In the genomic region with DNA sequence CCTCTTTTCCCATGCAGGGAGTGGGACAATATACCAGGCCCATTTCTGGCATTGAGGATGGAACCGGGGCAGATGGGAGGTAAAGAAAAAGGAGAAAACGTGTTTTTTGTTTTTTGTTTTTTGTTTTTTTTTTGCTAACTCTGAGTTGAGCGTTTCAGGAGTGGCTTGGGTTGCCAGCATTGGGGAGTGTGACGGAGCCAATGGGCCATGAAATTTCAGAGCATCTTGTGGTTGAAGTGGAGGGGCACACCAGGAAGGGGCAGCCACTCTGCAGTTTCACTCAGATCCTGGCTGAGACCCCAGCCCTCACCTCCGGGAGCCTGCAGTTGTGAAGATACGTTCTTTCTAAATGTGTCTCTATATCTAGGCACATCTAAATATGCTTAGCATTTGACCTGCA, we compare ENCODE assay signal across 25 cellular contexts.
DNase-seq lines count a peak whose midpoint lies in the region; ATAC-seq and TF ChIP-seq lines count a peak whose summit lies in the region.
"Had no signal": no experiment of that assay in that cellular context is flagged by ENCODE, and none has a peak within 500 bp of the region (broad histone marks: within the 10 kb centered on the region; RNA-seq: fewer than 3 reads in every experiment).

No MANE protein-coding gene starts in this region.

- H3K36me3 ChIP-seq in BLaER1 (no peaks in the 10 kb centered on the region), DOHH2 (ENCODE audit: control insufficient read depth, low read length) (no peaks in the 10 kb centered on the region), OCI-LY7 (ENCODE audit: insufficient read depth, low read length) (no peaks in the 10 kb centered on the region), mesendoderm (ENCODE audit: control insufficient read depth, insufficient read depth, low read length) (no peaks in the 10 kb centered on the region)
- H3K36me3 ChIP-seq: HAP-1, Peyer's patch had no signal

- H2AFZ ChIP-seq in OCI-LY7 (ENCODE audit: low read length) = peak overlapping the region; percentile 67

- peak overlapping the region; percentile 27 for H2BK5ac ChIP-seq in mesendoderm (ENCODE audit: low read length)

- no peak overlapping the region for H2BK15ac ChIP-seq in mesendoderm (replicated peaks; ENCODE audit: low read depth)

- no TSS peak for BruUV-seq in OCI-LY7 (replicated peaks; lab: Mats Ljungman, UMichigan)

- TF ChIP-seq CTCF in DOHH2 (IDR thresholded peaks at IDR 0.05; ENCODE audit: low read depth, low read length, poor library complexity, severe bottlenecking) (no peak), OCI-LY7 (conservative IDR thresholded peaks at IDR 0.05; ENCODE audit: low read length) (no peak)

- H4K8ac ChIP-seq in mesendoderm (ENCODE audit: low read depth, low read length) = no peak overlapping the region

- H3K4me3 ChIP-seq in BLaER1 = no peak overlapping the region
- peak overlapping the region; percentile 52 for H3K4me3 ChIP-seq in DOHH2 (ENCODE audit: low read length)
- peak overlapping the region; percentile 39 for H3K4me3 ChIP-seq in OCI-LY7 (ENCODE audit: low read depth, low read length, poor library complexity, severe bottlenecking)
- H3K4me3 ChIP-seq in mesendoderm (ENCODE audit: low read length) = no peak overlapping the region
- H3K4me3 ChIP-seq: A549, GM12878, HAP-1, Peyer's patch had no signal

- H3K4me2 ChIP-seq in BLaER1 (peak overlapping the region; percentile 65), DOHH2 (ENCODE audit: low read length) (peak overlapping the region; percentile 60), OCI-LY7 (ENCODE audit: low read length) (peak overlapping the region; percentile 75), mesendoderm (ENCODE audit: low read length) (no peak overlapping the region)
- H3K4me2 ChIP-seq: A549 had no signal

- POLR2A ChIA-PET in OCI-LY7 (lab: Charles Lee) = interaction anchor here (0.7 to 0.9 kb wide), 2 partner anchors 13 to 244 kb away, joined by 3 read pairs; no protein-coding TSS in a partner anchor

- H3K9me2 ChIP-seq in DOHH2 (replicated peaks; ENCODE audit: control insufficient read depth, low read length) (no peaks in the 10 kb centered on the region), OCI-LY7 (ENCODE audit: insufficient read depth, low read length) (no peaks in the 10 kb centered on the region)

- no peaks in the 10 kb centered on the region for H3K9me3 ChIP-seq in BLaER1
- peaks cover 10% of the 10 kb centered on the region for H3K9me3 ChIP-seq in DOHH2 (ENCODE audit: control insufficient read depth, insufficient read depth, low read length)
- H3K9me3 ChIP-seq in OCI-LY7 (ENCODE audit: low read length) = no peaks in the 10 kb centered on the region
- H3K9me3 ChIP-seq: A549, HAP-1, Peyer's patch had no signal

- no peak overlapping the region for H3K4ac ChIP-seq in mesendoderm (ENCODE audit: low read depth, low read length)

- no peaks in the 10 kb centered on the region for H3K79me2 ChIP-seq in DOHH2 (ENCODE audit: control insufficient read depth, low read length)
- H3K79me2 ChIP-seq in OCI-LY7 (ENCODE audit: insufficient read depth, low read depth, low read length) = no peaks in the 10 kb centered on the region
- H3K79me2 ChIP-seq in mesendoderm (ENCODE audit: control insufficient read depth, insufficient read depth, low read length) = no peaks in the 10 kb centered on the region

- CTCF ChIA-PET in OCI-LY7 (lab: Charles Lee; ENCODE audit: unreplicated experiment) = interaction anchor here (1.1 kb wide), 1 partner anchor 284 kb away, joined by 3 read pairs; no protein-coding TSS in a partner anchor

- H3K23ac ChIP-seq in mesendoderm (ENCODE audit: low read length) = no peak overlapping the region

- intact Hi-C loops in OCI-LY7 (cut with micrococcal nuclease; ENCODE audit: unreplicated experiment) = no loop called here

- H4K20me1 ChIP-seq in BLaER1 (peaks cover 97% of the 10 kb centered on the region), DOHH2 (ENCODE audit: control insufficient read depth, insufficient read depth, low read depth, low read length) (no peaks in the 10 kb centered on the region), OCI-LY7 (ENCODE audit: insufficient read depth, low read length) (no peaks in the 10 kb centered on the region)

- H3K27ac ChIP-seq in BLaER1 (no peak overlapping the region), DOHH2 (ENCODE audit: low read depth, low read length) (peak overlapping the region; percentile 29), OCI-LY7 (ENCODE audit: low read depth, low read length, poor library complexity, severe bottlenecking) (peak overlapping the region; percentile 45), mesendoderm (ENCODE audit: low read depth, low read length) (no peak overlapping the region)
- H3K27ac ChIP-seq: A549, Peyer's patch had no signal

- no peak overlapping the region for H4K5ac ChIP-seq in mesendoderm (ENCODE audit: low read length)

- no CpG with 5 or more reads among the region's 6 CpGs for WGBS in mesendoderm (ENCODE audit: extremely low coverage, insufficient coverage, low lambda C conversion rate)

- peak overlapping the region; percentile 40 for H3K56ac ChIP-seq in mesendoderm (ENCODE audit: low read length)

- H3K4me1 ChIP-seq in BLaER1 (peaks cover 38% of the 10 kb centered on the region), DOHH2 (ENCODE audit: control insufficient read depth, low read length) (peaks cover 63% of the 10 kb centered on the region), OCI-LY7 (ENCODE audit: insufficient read depth, low read length, poor library complexity, severe bottlenecking) (peaks cover 56% of the 10 kb centered on the region), mesendoderm (ENCODE audit: control insufficient read depth, low read depth, low read length) (peaks cover 26% of the 10 kb centered on the region)
- H3K4me1 ChIP-seq: HAP-1, Peyer's patch had no signal

- H3K79me1 ChIP-seq in mesendoderm (ENCODE audit: low read length) = no peaks in the 10 kb centered on the region

- H2AK5ac ChIP-seq in mesendoderm (ENCODE audit: low read length) = no peak overlapping the region

- no peak overlapping the region for H3K9ac ChIP-seq in BLaER1
- H3K9ac ChIP-seq in mesendoderm (ENCODE audit: low read length) = no peak overlapping the region

- no peaks in the 10 kb centered on the region for H3F3A ChIP-seq in DOHH2 (ENCODE audit: control insufficient read depth, insufficient read depth)

- peak overlapping the region; percentile 7 for H2BK120ac ChIP-seq in mesendoderm (ENCODE audit: low read depth, low read length)

- peak; percentile 18 for DNase-seq in OCI-LY7 (ENCODE audit: low spot score)
- DNase-seq in mesendoderm = no peak
- no peak for DNase-seq in NCI-H2196 treated with DMSO at 0.1 percent for 48 hours (lab: John Stamatoyannopoulos, UW; ENCODE audit: unreplicated experiment)
- no peak for DNase-seq in stimulated activated CD4-positive, alpha-beta T cell treated with anti-CD3 and anti-CD28 coated beads, Interleukin-4, amount 100 ng/mL, for 24 hours
- DNase-seq: AML-193, DMS153, GOT3, HFFc6, Kasumi-1, MV-4-11, NCI-H1105 treated with DMSO at 0.1 percent for 48 hours, NCI-H146, NCI-H2029, NCI-H446 treated with DMSO at 0.1 percent for 48 hours, NCI-H526, NCI-H82, OCI-M1, Peyer's patch, SHP77 treated with DMSO at 0.1 percent for 48 hours had no signal

- H3K18ac ChIP-seq in mesendoderm (ENCODE audit: low read length) = no peak overlapping the region

- ATAC-seq in HG03457 (IDR thresholded peaks at IDR 0.05; ENCODE audit: unreplicated experiment) = no peak
- ATAC-seq: A549, GM12878 had no signal

- H3K27me3 ChIP-seq in BLaER1 (peaks cover 99% of the 10 kb centered on the region), DOHH2 (ENCODE audit: control insufficient read depth, low read length) (no peaks in the 10 kb centered on the region), mesendoderm (ENCODE audit: insufficient read depth, low read length, poor library complexity) (no peaks in the 10 kb centered on the region)
- H3K27me3 ChIP-seq: Peyer's patch had no signal

Comparison
In these comparisons a context has a peak if more than half of its experiments do, and no peak if none do; other contexts are left out.
1. H3K27ac ChIP-seq: peak in DOHH2 (single experiment) and OCI-LY7 (single experiment); none in BLaER1 (single experiment) and mesendoderm (single experiment).
2. H3K4me3 ChIP-seq: peak in DOHH2 (single experiment) and OCI-LY7 (single experiment); none in BLaER1 (single experiment) and mesendoderm (single experiment).